Comparison of ENCODE assay signal across 9 cellular contexts in genomic region chr17:2723997-2724782, GRCh38. TPM values are rescaled to one million over a fixed set of nuclear protein-coding genes. Genes with fewer than 3 reads are reported as not detected.
DNase-seq lines count a peak whose midpoint lies in the region; ATAC-seq, FAIRE-seq and TF ChIP-seq lines count a peak whose summit lies in the region.
"Had no signal": no experiment of that assay in that cellular context is flagged by ENCODE, and none has a peak within 500 bp of the region (broad histone marks: within the 10 kb centered on the region; RNA-seq: fewer than 3 reads in every experiment).

No MANE protein-coding gene starts in this region.

- no peak for TF ChIP-seq CTCF in upper lobe of right lung (IDR thresholded peaks at IDR 0.05)

- H3K27ac Mint-ChIP-seq in activated T-cell treated with anti-CD3 and anti-CD28 coated beads, Interleukin-2, amount 50 U/mL, for 72 hours, result no peak overlapping the region
- H3K27ac Mint-ChIP-seq in naive B cell, result no peak overlapping the region

- no peaks in the 10 kb centered on the region for H3K36me3 Mint-ChIP-seq in activated T-cell treated with anti-CD3 and anti-CD28 coated beads, Interleukin-2, amount 50 U/mL, for 72 hours (ENCODE audit: insufficient read depth in 2 of 2)
- H3K36me3 Mint-ChIP-seq in naive B cell, result peaks cover 0 to 10% of the 10 kb centered on the region in 2 donors

- DNase-seq in activated T-cell treated with anti-CD3 and anti-CD28 coated beads, Interleukin-2, amount 50 U/mL, for 72 hours, result no peak
- DNase-seq in activated T-cell treated with anti-CD3 and anti-CD28 coated beads for 4 hours, result no peak
- no peak for DNase-seq in naive B cell
- DNase-seq in upper lobe of right lung, result no peak
- no peak for DNase-seq in MV-4-11 (lab: John Stamatoyannopoulos, UW)
- no peak for DNase-seq in HTR-8/SVneo (ENCODE audit: insufficient read length, low spot score)

- H3K9me3 ChIP-seq in esophagus (ENCODE audit: control insufficient read depth in 2 of 2, insufficient read depth in 1 of 2, low read depth in 1 of 2, low read length in 1 of 2), result no peaks in the 10 kb centered on the region
- H3K9me3 ChIP-seq in upper lobe of right lung, result no peaks in the 10 kb centered on the region

- H3K4me1 ChIP-seq in esophagus (ENCODE audit: control insufficient read depth in 2 of 2, insufficient read depth in 2 of 2, low read length in 1 of 2) (peaks cover 5 to 11% of the 10 kb centered on the region in 2 donors), upper lobe of right lung (no peaks in the 10 kb centered on the region)

- H3K9me3 Mint-ChIP-seq in activated T-cell treated with anti-CD3 and anti-CD28 coated beads, Interleukin-2, amount 50 U/mL, for 72 hours, result no peaks in the 10 kb centered on the region
- peaks cover 0 to 2% (median 0%) of the 10 kb centered on the region in 7 donors for H3K9me3 Mint-ChIP-seq in naive B cell

- H3K4me3 ChIP-seq in esophagus (ENCODE audit: low read depth in 1 of 2, low read length in 2 of 2) (peak overlapping the region; percentile 44 to 47), upper lobe of right lung (peak overlapping the region; percentile 30)

- H3K27ac ChIP-seq in esophagus (ENCODE audit: low read depth in 2 of 2, low read length in 1 of 2) (peak overlapping the region; percentile 34 to 62), upper lobe of right lung (peak overlapping the region; percentile 51)
- H3K27ac ChIP-seq: C4-2B had no signal

- intact Hi-C loops in upper lobe of right lung (cut with DNase I), result no loop called here

- peak; percentile 43 for ATAC-seq in activated T-cell treated with anti-CD3 and anti-CD28 coated beads, Interleukin-2, amount 50 U/mL, for 72 hours (replicated peaks in 1 of 2)
- peak; percentile 18 to 40 for ATAC-seq in naive B cell (ENCODE audit: low read depth in 2 of 2)
- ATAC-seq in upper lobe of right lung, result peak; percentile 43
- ATAC-seq in GM19324 (IDR thresholded peaks at IDR 0.05; ENCODE audit: low FRiP score, unreplicated experiment), result no peak

- FAIRE-seq in HTR-8/SVneo (lab: Jason Lieb, UNC), result no peak

- peaks cover 0 to 2% of the 10 kb centered on the region in 2 donors for H3K36me3 ChIP-seq in esophagus (ENCODE audit: control insufficient read depth in 2 of 2, insufficient read depth in 2 of 2, low read length in 1 of 2)
- H3K36me3 ChIP-seq in upper lobe of right lung, result no peaks in the 10 kb centered on the region

- peak overlapping the region; percentile 67 to 72 for H3K4me3 Mint-ChIP-seq in activated T-cell treated with anti-CD3 and anti-CD28 coated beads, Interleukin-2, amount 50 U/mL, for 72 hours
- peak overlapping the region in 6 of 8 donors; percentile 23 to 70 (median 58) for H3K4me3 Mint-ChIP-seq in naive B cell

- peaks cover 0 to 3% of the 10 kb centered on the region in 2 donors for H3K27me3 ChIP-seq in esophagus (ENCODE audit: control insufficient read depth in 1 of 2, insufficient read depth in 2 of 2, low read length in 2 of 2)
- peaks cover 32% of the 10 kb centered on the region for H3K27me3 ChIP-seq in upper lobe of right lung

- H3K27me3 Mint-ChIP-seq in activated T-cell treated with anti-CD3 and anti-CD28 coated beads, Interleukin-2, amount 50 U/mL, for 72 hours (ENCODE audit: low read depth), result peaks cover 17% of the 10 kb centered on the region
- H3K27me3 Mint-ChIP-seq in naive B cell, result peaks cover 10 to 46% (median 19%) of the 10 kb centered on the region in 3 donors

- peaks cover 16% of the 10 kb centered on the region for H3K4me1 Mint-ChIP-seq in activated T-cell treated with anti-CD3 and anti-CD28 coated beads, Interleukin-2, amount 50 U/mL, for 72 hours (ENCODE audit: low read depth)
- H3K4me1 Mint-ChIP-seq in naive B cell, result peaks cover 3 to 7% (median 6%) of the 10 kb centered on the region in 3 donors

- WGBS in esophagus, 2 donors, result 2 to 5% methylated on average over 58 to 98 of the region's 98 CpGs

RNA-seq across cellular contexts. Expression of gene CLUH, which starts 12.6 kb away (rescaled TPM):
- total RNA-seq in activated T-cell treated with anti-CD3 and anti-CD28 coated beads, Interleukin-2, amount 50 U/mL, for 72 hours, result 10 to 100 TPM; 32.1 to 49.7 TPM
- polyA plus RNA-seq in esophagus (10 to 100 TPM; 65.2 to 85.5 TPM), naive B cell (ENCODE audit: low read depth in 6 of 6) (10 to 100 TPM in 1 of 6 donors, 1 to 10 TPM in 5; 3.4 to 14.2 (median 5.3) TPM)
- 63.5 TPM for total RNA-seq in upper lobe of right lung

RNA-seq across cellular contexts. Expression of gene CCDC92B, which starts 25.3 kb away (rescaled TPM):
- total RNA-seq in activated T-cell treated with anti-CD3 and anti-CD28 coated beads, Interleukin-2, amount 50 U/mL, for 72 hours, result under 1 TPM in 1 of 2 donors, not detected in 1; 0.14 TPM
- polyA plus RNA-seq in esophagus (1 to 10 TPM in 1 of 2 donors, under 1 TPM in 1; 0.44 to 1.2 TPM), naive B cell (ENCODE audit: low read depth in 6 of 6) (not detected)
- total RNA-seq in upper lobe of right lung, result 0.20 TPM
